In genomic region chr7:138317044-138317596, GRCh38 we compare ENCODE assay signal across 22 cellular contexts.
"Had no signal": no experiment of that assay in that cellular context is flagged by ENCODE, and none has a peak within 500 bp of the region (broad histone marks: within the 10 kb centered on the region; RNA-seq: fewer than 3 reads in every experiment).

No MANE protein-coding gene starts in this region.

- ATAC-seq: effector memory CD8-positive, alpha-beta T cell; left ventricle myocardium superior; lower lobe of right lung; natural killer cell; sciatic nerve; stimulated activated naive CD8-positive, alpha-beta T cell treated with anti-CD3 and anti-CD28 coated beads, Interleukin-15, amount 100 ng/mL, for 72 hours had no signal

- H3K27me3 Mint-ChIP-seq: stimulated activated naive CD8-positive, alpha-beta T cell treated with anti-CD3 and anti-CD28 coated beads, Interleukin-15, amount 100 ng/mL, for 72 hours had no signal

- H3K36me3 ChIP-seq: lower lobe of right lung, neutrophil, pancreas, suprapubic skin, transverse colon had no signal

- H3K27me3 ChIP-seq: neutrophil, pancreas, suprapubic skin, transverse colon had no signal

- H3K4me1 ChIP-seq: lower lobe of right lung, suprapubic skin, transverse colon had no signal

- H3K4me3 Mint-ChIP-seq: effector memory CD8-positive, alpha-beta T cell; natural killer cell; neural crest cell; stimulated activated naive CD8-positive, alpha-beta T cell treated with anti-CD3 and anti-CD28 coated beads, Interleukin-15, amount 100 ng/mL, for 72 hours had no signal

- H3K4me3 ChIP-seq: coronary artery, lower lobe of right lung, pancreas, smooth muscle cell, suprapubic skin, transverse colon had no signal

- H3K36me3 Mint-ChIP-seq: natural killer cell had no signal

- H3K27ac Mint-ChIP-seq: effector memory CD8-positive, alpha-beta T cell; natural killer cell; stimulated activated naive CD8-positive, alpha-beta T cell treated with anti-CD3 and anti-CD28 coated beads, Interleukin-15, amount 100 ng/mL, for 72 hours had no signal

- H3K9me3 ChIP-seq: lower lobe of right lung, neutrophil, pancreas, suprapubic skin had no signal

- H3K4me1 Mint-ChIP-seq: natural killer cell had no signal

- FAIRE-seq: endometrium, frontal cortex, keratinocyte, pancreas had no signal

- H3K4me2 ChIP-seq: smooth muscle cell had no signal

- H3K9me3 Mint-ChIP-seq: effector memory CD8-positive, alpha-beta T cell; stimulated activated naive CD8-positive, alpha-beta T cell treated with anti-CD3 and anti-CD28 coated beads, Interleukin-15, amount 100 ng/mL, for 72 hours had no signal

- DNase-seq: effector memory CD8-positive, alpha-beta T cell; erythroblast; left ventricle myocardium superior; lower lobe of right lung; natural killer cell; pancreas; stimulated activated CD4-positive, alpha-beta T cell treated with anti-CD3 and anti-CD28 coated beads, Interleukin-12 subunit alpha, Interleukin-12 subunit beta, amount 100 ng/mL, for 4 hours; stimulated activated CD4-positive, alpha-beta T cell treated with anti-CD3 and anti-CD28 coated beads, Interleukin-1b, Interleukin-23, amount 100 ng/mL, for 48 hours; stimulated activated CD4-positive, alpha-beta T cell treated with anti-CD3 and anti-CD28 coated beads, Interleukin-4, amount 100 ng/mL, for 1 hour; stimulated activated CD8-positive, alpha-beta memory T cell treated with anti-CD3 and anti-CD28 coated beads, Interleukin-4, amount 100 ng/mL, for 48 hours; stimulated activated naive CD4-positive, alpha-beta T cell; stimulated activated naive CD8-positive, alpha-beta T cell treated with anti-CD3 and anti-CD28 coated beads, Interleukin-15, amount 100 ng/mL, for 72 hours; transverse colon had no signal

- H3K27ac ChIP-seq: coronary artery, lower lobe of right lung, neutrophil, pancreas, suprapubic skin, transverse colon had no signal
